Comparison of ENCODE assay signal across 20 cellular contexts in genomic region chr4:10197952-10198351, GRCh38.
"Had no signal": no experiment of that assay in that cellular context is flagged by ENCODE, and none has a peak within 500 bp of the region (broad histone marks: within the 10 kb centered on the region; RNA-seq: fewer than 3 reads in every experiment).

No MANE protein-coding gene starts in this region.

- H3K9me3 ChIP-seq: MG63, SK-N-SH had no signal

- H3K36me3 ChIP-seq: MG63 had no signal

- H3K27me3 ChIP-seq: MG63 had no signal

- DNase-seq: Karpas-422, KG1, MG63, NCI-H1092 treated with DMSO at 0.1 percent for 48 hours, NCI-H1436, NCI-H187, NCI-H2029, NCI-H2081 treated with DMSO at 0.1 percent for 48 hours, NCI-H2171, NCI-H226, NCI-H446, NCI-H510A, NCI-H524 treated with DMSO at 0.1 percent for 48 hours, NCI-H69, NCI-H774, Right ventricle myocardium superior, RPMI8226, SK-N-SH, SW 1271 had no signal

- H3K27ac ChIP-seq: HL-60 had no signal

- H3K4me3 ChIP-seq: MG63 had no signal

- H3K9ac ChIP-seq: SK-N-SH had no signal
